10 cellular contexts compared by ENCODE assay signal in genomic region chr12:116282371-116283286, GRCh38. TPM values are rescaled to one million over a fixed set of nuclear protein-coding genes. Genes with fewer than 3 reads are reported as not detected.
DNase-seq lines count a peak whose midpoint lies in the region; ATAC-seq lines count a peak whose summit lies in the region.
"Had no signal": no experiment of that assay in that cellular context is flagged by ENCODE, and none has a peak within 500 bp of the region (broad histone marks: within the 10 kb centered on the region; RNA-seq: fewer than 3 reads in every experiment).

No MANE protein-coding gene starts in this region.

- H3K36me3 Mint-ChIP-seq in CD8-positive, alpha-beta memory T cell, result peaks cover 0 to 1% (median 0%) of the 10 kb centered on the region in 3 donors
- no peaks in the 10 kb centered on the region for H3K36me3 Mint-ChIP-seq in activated T-helper 1 cell treated with anti-CD3 and anti-CD28 coated beads, Interleukin-12 subunit alpha, Interleukin-12 subunit beta, Interleukin-2, Interleukin-4 antibody, amounts not matched to agents 30 ng/mL and 10 ng/mL and 1 ng/mL, durations not matched to agents 14 hours and 24 hours and 36 hours (ENCODE audit: low read depth)
- no peaks in the 10 kb centered on the region for H3K36me3 Mint-ChIP-seq in naive thymus-derived CD4-positive, alpha-beta T cell

- intact Hi-C loops in activated T-helper 1 cell treated with anti-CD3 and anti-CD28 coated beads, Interleukin-12 subunit alpha, Interleukin-12 subunit beta, Interleukin-2, Interleukin-4 antibody, amounts not matched to agents 30 ng/mL and 10 ng/mL and 1 ng/mL, durations not matched to agents 14 hours and 24 hours and 36 hours (cut with micrococcal nuclease), result no loop called here
- intact Hi-C loops in naive thymus-derived CD4-positive, alpha-beta T cell (cut with micrococcal nuclease), result no loop called here

- H3K4me1 ChIP-seq in CD8-positive, alpha-beta memory T cell (ENCODE audit: insufficient read depth, low read length), result peaks cover 8% of the 10 kb centered on the region
- no peaks in the 10 kb centered on the region for H3K4me1 ChIP-seq in naive thymus-derived CD4-positive, alpha-beta T cell (ENCODE audit: control insufficient read depth in 2 of 2, insufficient read depth in 2 of 2, low read length in 2 of 2)
- H3K4me1 ChIP-seq: testis had no signal

- H3K9me3 ChIP-seq in CD8-positive, alpha-beta memory T cell (ENCODE audit: low read length), result no peaks in the 10 kb centered on the region
- no peaks in the 10 kb centered on the region for H3K9me3 ChIP-seq in KOPT-K1 (ENCODE audit: insufficient read depth, low read length, poor library complexity, severe bottlenecking)
- no peaks in the 10 kb centered on the region for H3K9me3 ChIP-seq in naive thymus-derived CD4-positive, alpha-beta T cell (ENCODE audit: control insufficient read depth in 2 of 3, low read length in 3 of 3)
- H3K9me3 ChIP-seq: testis had no signal

- DNase-seq in CD8-positive, alpha-beta memory T cell, result no peak
- no peak for DNase-seq in activated T-helper 1 cell treated with anti-CD3 and anti-CD28 coated beads, Interleukin-12 subunit alpha, Interleukin-12 subunit beta, Interleukin-2, Interleukin-4 antibody, amounts not matched to agents 30 ng/mL and 10 ng/mL and 1 ng/mL, durations not matched to agents 14 hours and 24 hours and 36 hours (ENCODE audit: low spot score)
- DNase-seq in naive thymus-derived CD4-positive, alpha-beta T cell, result no peak
- DNase-seq in retina (no peak), A172 (ENCODE audit: low spot score) (no peak)
- no peak for DNase-seq in stimulated activated naive CD4-positive, alpha-beta T cell (lab: John Stamatoyannopoulos, UW)
- DNase-seq: endodermal cell, testis had no signal

- peaks cover 4 to 11% of the 10 kb centered on the region in 2 donors for H3K27me3 Mint-ChIP-seq in CD8-positive, alpha-beta memory T cell
- H3K27me3 Mint-ChIP-seq in activated T-helper 1 cell treated with anti-CD3 and anti-CD28 coated beads, Interleukin-12 subunit alpha, Interleukin-12 subunit beta, Interleukin-2, Interleukin-4 antibody, amounts not matched to agents 30 ng/mL and 10 ng/mL and 1 ng/mL, durations not matched to agents 14 hours and 24 hours and 36 hours (ENCODE audit: insufficient read depth), result peaks cover 8% of the 10 kb centered on the region
- peaks cover 0 to 10% (median 0%) of the 10 kb centered on the region in 5 donors for H3K27me3 Mint-ChIP-seq in naive thymus-derived CD4-positive, alpha-beta T cell

- H3K36me3 ChIP-seq in CD8-positive, alpha-beta memory T cell (ENCODE audit: insufficient read depth, low read length), result no peaks in the 10 kb centered on the region
- H3K36me3 ChIP-seq in KOPT-K1 (ENCODE audit: insufficient read depth, low read length), result no peaks in the 10 kb centered on the region
- H3K36me3 ChIP-seq in naive thymus-derived CD4-positive, alpha-beta T cell (ENCODE audit: control insufficient read depth in 2 of 3, insufficient read depth in 3 of 3, low read length in 3 of 3), result no peaks in the 10 kb centered on the region

- CTCF ChIA-PET in CD8-positive, alpha-beta memory T cell (lab: Charles Lee), result no interaction called here
- CTCF ChIA-PET in naive thymus-derived CD4-positive, alpha-beta T cell (lab: Charles Lee), result no interaction called here

- no peaks in the 10 kb centered on the region for H3K9me3 Mint-ChIP-seq in CD8-positive, alpha-beta memory T cell
- no peaks in the 10 kb centered on the region for H3K9me3 Mint-ChIP-seq in activated T-helper 1 cell treated with anti-CD3 and anti-CD28 coated beads, Interleukin-12 subunit alpha, Interleukin-12 subunit beta, Interleukin-2, Interleukin-4 antibody, amounts not matched to agents 30 ng/mL and 10 ng/mL and 1 ng/mL, durations not matched to agents 14 hours and 24 hours and 36 hours
- H3K9me3 Mint-ChIP-seq in naive thymus-derived CD4-positive, alpha-beta T cell, result peaks cover 0 to 3% (median 0%) of the 10 kb centered on the region in 11 donors
- H3K9me3 Mint-ChIP-seq: endodermal cell had no signal

- H3K4me3 ChIP-seq in CD8-positive, alpha-beta memory T cell (ENCODE audit: low read length), result no peak overlapping the region
- H3K4me3 ChIP-seq in naive thymus-derived CD4-positive, alpha-beta T cell (ENCODE audit: low read length), result no peak overlapping the region
- H3K4me3 ChIP-seq: testis had no signal

- H3K4me1 Mint-ChIP-seq in CD8-positive, alpha-beta memory T cell, result peaks cover 7 to 20% (median 12%) of the 10 kb centered on the region in 3 donors
- peaks cover 36% of the 10 kb centered on the region for H3K4me1 Mint-ChIP-seq in activated T-helper 1 cell treated with anti-CD3 and anti-CD28 coated beads, Interleukin-12 subunit alpha, Interleukin-12 subunit beta, Interleukin-2, Interleukin-4 antibody, amounts not matched to agents 30 ng/mL and 10 ng/mL and 1 ng/mL, durations not matched to agents 14 hours and 24 hours and 36 hours (ENCODE audit: low read depth)
- H3K4me1 Mint-ChIP-seq in naive thymus-derived CD4-positive, alpha-beta T cell, result peaks cover 9 to 27% (median 15%) of the 10 kb centered on the region in 7 donors

- H3K27ac ChIP-seq in CD8-positive, alpha-beta memory T cell (ENCODE audit: low read depth, low read length), result no peak overlapping the region
- peak overlapping the region; percentile 48 for H3K27ac ChIP-seq in KOPT-K1 (ENCODE audit: low read depth, low read length, poor library complexity, severe bottlenecking)
- H3K27ac ChIP-seq in naive thymus-derived CD4-positive, alpha-beta T cell (ENCODE audit: low read depth, low read length), result no peak overlapping the region
- H3K27ac ChIP-seq: testis had no signal

- peak overlapping the region in 6 of 7 donors; percentile 2 to 64 (median 21) for H3K4me3 Mint-ChIP-seq in CD8-positive, alpha-beta memory T cell
- H3K4me3 Mint-ChIP-seq in activated T-helper 1 cell treated with anti-CD3 and anti-CD28 coated beads, Interleukin-12 subunit alpha, Interleukin-12 subunit beta, Interleukin-2, Interleukin-4 antibody, amounts not matched to agents 30 ng/mL and 10 ng/mL and 1 ng/mL, durations not matched to agents 14 hours and 24 hours and 36 hours, result peak overlapping the region; percentile 67
- peak overlapping the region in 7 of 10 donors; percentile 20 to 85 (median 40) for H3K4me3 Mint-ChIP-seq in naive thymus-derived CD4-positive, alpha-beta T cell
- H3K4me3 Mint-ChIP-seq: endodermal cell had no signal

- no peak for ATAC-seq in naive thymus-derived CD4-positive, alpha-beta T cell
- no peak for ATAC-seq in GM18909 (IDR thresholded peaks at IDR 0.05; ENCODE audit: poor library complexity, unreplicated experiment)

- no peaks in the 10 kb centered on the region for H3K27me3 ChIP-seq in CD8-positive, alpha-beta memory T cell (ENCODE audit: insufficient read depth, low read length, poor library complexity, severe bottlenecking)
- no peaks in the 10 kb centered on the region for H3K27me3 ChIP-seq in naive thymus-derived CD4-positive, alpha-beta T cell (ENCODE audit: control insufficient read depth in 2 of 2, insufficient read depth in 2 of 2, low read length in 2 of 2)
- H3K27me3 ChIP-seq: testis had no signal

- POLR2A ChIA-PET in CD8-positive, alpha-beta memory T cell (lab: Charles Lee), result interaction anchor here (0.6 kb wide), 1 partner anchor 81 kb away, joined by 7 read pairs; no protein-coding TSS in a partner anchor
- POLR2A ChIA-PET in naive thymus-derived CD4-positive, alpha-beta T cell (lab: Charles Lee), result no interaction called here

- H3K27ac Mint-ChIP-seq in CD8-positive, alpha-beta memory T cell, result peak overlapping the region in 1 of 8 donors; percentile 40
- peak overlapping the region; percentile 34 for H3K27ac Mint-ChIP-seq in activated T-helper 1 cell treated with anti-CD3 and anti-CD28 coated beads, Interleukin-12 subunit alpha, Interleukin-12 subunit beta, Interleukin-2, Interleukin-4 antibody, amounts not matched to agents 30 ng/mL and 10 ng/mL and 1 ng/mL, durations not matched to agents 14 hours and 24 hours and 36 hours
- peak overlapping the region in 3 of 9 donors; percentile 41 to 79 (median 56) for H3K27ac Mint-ChIP-seq in naive thymus-derived CD4-positive, alpha-beta T cell
- H3K27ac Mint-ChIP-seq: endodermal cell had no signal

RNA-seq across cellular contexts. Expression of gene MED13L, which starts 5.1 kb away (rescaled TPM):
- total RNA-seq in CD8-positive, alpha-beta memory T cell, result 10 to 100 TPM; 49.7 to 53.4 TPM
- polyA plus RNA-seq in CD8-positive, alpha-beta memory T cell, result 6.6 TPM
- total RNA-seq in activated T-helper 1 cell treated with anti-CD3 and anti-CD28 coated beads, Interleukin-12 subunit alpha, Interleukin-12 subunit beta, Interleukin-2, Interleukin-4 antibody, amounts not matched to agents 30 ng/mL and 10 ng/mL and 1 ng/mL, durations not matched to agents 14 hours and 24 hours and 36 hours, result 65.5 and 66.1 TPM in 2 replicates
- total RNA-seq in naive thymus-derived CD4-positive, alpha-beta T cell, result 100 to 1,000 TPM in 4 of 5 experiments, 10 to 100 TPM in 1; 94.0 to 283 (median 180) TPM
- polyA plus RNA-seq in naive thymus-derived CD4-positive, alpha-beta T cell, result 10 to 100 TPM in 1 of 2 donors, 1 to 10 TPM in 1; 8.3 to 12.9 TPM
- 33.3 and 37.8 TPM in 2 replicates for total RNA-seq in A172 (2014; rRNA removed; shearing (Covaris generic))
